In the genomic region with DNA sequence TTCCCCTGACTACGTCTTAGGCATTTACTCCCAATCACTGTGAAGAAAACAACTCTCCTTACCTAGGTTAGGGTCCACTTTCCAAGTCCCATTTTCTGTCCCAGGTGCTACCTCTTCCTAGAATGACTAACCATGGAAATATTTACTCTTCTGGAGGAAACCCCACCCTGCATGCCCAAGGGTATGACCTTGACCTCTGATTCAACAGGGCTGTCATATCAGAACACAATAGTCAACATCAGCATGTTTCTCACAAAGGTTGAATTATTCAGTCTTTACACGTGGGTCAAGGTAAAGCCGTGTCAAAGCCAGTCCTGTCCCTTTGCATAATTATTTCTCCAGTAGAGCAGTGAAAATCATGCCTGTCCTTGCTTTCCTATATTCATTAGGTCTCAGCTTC, we compare ENCODE assay signal across 1 cellular context.
TF ChIP-seq lines count a peak whose summit lies in the region.

No MANE protein-coding gene starts in this region.

TF ChIP-seq in HepG2, 621 proteins besides CTCF, POLR2A, EP300 and RAD21 (continued from another document and continues in another):
- TF ChIP-seq, protein P1, sequence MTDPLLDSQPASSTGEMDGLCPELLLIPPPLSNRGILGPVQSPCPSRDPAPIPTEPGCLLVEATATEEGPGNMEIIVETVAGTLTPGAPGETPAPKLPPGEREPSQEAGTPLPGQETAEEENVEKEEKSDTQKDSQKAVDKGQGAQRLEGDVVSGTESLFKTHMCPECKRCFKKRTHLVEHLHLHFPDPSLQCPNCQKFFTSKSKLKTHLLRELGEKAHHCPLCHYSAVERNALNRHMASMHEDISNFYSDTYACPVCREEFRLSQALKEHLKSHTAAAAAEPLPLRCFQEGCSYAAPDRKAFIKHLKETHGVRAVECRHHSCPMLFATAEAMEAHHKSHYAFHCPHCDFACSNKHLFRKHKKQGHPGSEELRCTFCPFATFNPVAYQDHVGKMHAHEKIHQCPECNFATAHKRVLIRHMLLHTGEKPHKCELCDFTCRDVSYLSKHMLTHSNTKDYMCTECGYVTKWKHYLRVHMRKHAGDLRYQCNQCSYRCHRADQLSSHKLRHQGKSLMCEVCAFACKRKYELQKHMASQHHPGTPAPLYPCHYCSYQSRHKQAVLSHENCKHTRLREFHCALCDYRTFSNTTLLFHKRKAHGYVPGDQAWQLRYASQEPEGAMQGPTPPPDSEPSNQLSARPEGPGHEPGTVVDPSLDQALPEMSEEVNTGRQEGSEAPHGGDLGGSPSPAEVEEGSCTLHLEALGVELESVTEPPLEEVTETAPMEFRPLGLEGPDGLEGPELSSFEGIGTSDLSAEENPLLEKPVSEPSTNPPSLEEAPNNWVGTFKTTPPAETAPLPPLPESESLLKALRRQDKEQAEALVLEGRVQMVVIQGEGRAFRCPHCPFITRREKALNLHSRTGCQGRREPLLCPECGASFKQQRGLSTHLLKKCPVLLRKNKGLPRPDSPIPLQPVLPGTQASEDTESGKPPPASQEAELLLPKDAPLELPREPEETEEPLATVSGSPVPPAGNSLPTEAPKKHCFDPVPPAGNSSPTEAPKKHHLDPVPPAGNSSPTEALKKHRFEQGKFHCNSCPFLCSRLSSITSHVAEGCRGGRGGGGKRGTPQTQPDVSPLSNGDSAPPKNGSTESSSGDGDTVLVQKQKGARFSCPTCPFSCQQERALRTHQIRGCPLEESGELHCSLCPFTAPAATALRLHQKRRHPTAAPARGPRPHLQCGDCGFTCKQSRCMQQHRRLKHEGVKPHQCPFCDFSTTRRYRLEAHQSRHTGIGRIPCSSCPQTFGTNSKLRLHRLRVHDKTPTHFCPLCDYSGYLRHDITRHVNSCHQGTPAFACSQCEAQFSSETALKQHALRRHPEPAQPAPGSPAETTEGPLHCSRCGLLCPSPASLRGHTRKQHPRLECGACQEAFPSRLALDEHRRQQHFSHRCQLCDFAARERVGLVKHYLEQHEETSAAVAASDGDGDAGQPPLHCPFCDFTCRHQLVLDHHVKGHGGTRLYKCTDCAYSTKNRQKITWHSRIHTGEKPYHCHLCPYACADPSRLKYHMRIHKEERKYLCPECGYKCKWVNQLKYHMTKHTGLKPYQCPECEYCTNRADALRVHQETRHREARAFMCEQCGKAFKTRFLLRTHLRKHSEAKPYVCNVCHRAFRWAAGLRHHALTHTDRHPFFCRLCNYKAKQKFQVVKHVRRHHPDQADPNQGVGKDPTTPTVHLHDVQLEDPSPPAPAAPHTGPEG (CRISPR knock-in tag; IDR thresholded peaks at IDR 0.05), result no peak
- TF ChIP-seq ZNF460 (CRISPR knock-in tag; IDR thresholded peaks at IDR 0.05; ENCODE audit: borderline replicate concordance) (no peak), CBX5 (CRISPR knock-in tag; IDR thresholded peaks at IDR 0.05; ENCODE audit: borderline replicate concordance) (no peak), KDM5B (CRISPR knock-in tag; IDR thresholded peaks at IDR 0.05; ENCODE audit: borderline replicate concordance) (no peak), HOXA5 (CRISPR knock-in tag; IDR thresholded peaks at IDR 0.05) (no peak), MTF2 (CRISPR knock-in tag; IDR thresholded peaks at IDR 0.05; ENCODE audit: borderline replicate concordance) (no peak), LCORL (IDR thresholded peaks at IDR 0.05) (no peak), LCORL (CRISPR knock-in tag; IDR thresholded peaks at IDR 0.05) (no peak), ATF7 (IDR thresholded peaks at IDR 0.05) (no peak), ATF7 (CRISPR knock-in tag; IDR thresholded peaks at IDR 0.05) (no peak), ZNF207 (IDR thresholded peaks at IDR 0.05; ENCODE audit: borderline replicate concordance) (no peak), GPBP1L1 (CRISPR knock-in tag; IDR thresholded peaks at IDR 0.05) (no peak), ZKSCAN1 (IDR thresholded peaks at IDR 0.05; ENCODE audit: low read length) (no peak), EHMT2 (IDR thresholded peaks at IDR 0.05; ENCODE audit: borderline replicate concordance, low read depth, low read length) (no peak; the same call in 1 of the 2 replicates), ZSCAN9 (CRISPR knock-in tag; IDR thresholded peaks at IDR 0.05; ENCODE audit: borderline replicate concordance) (no peak), PHF21A (CRISPR knock-in tag; IDR thresholded peaks at IDR 0.05) (no peak), GZF1 (CRISPR knock-in tag; IDR thresholded peaks at IDR 0.05) (no peak), ZBTB1 (CRISPR knock-in tag; IDR thresholded peaks at IDR 0.05; ENCODE audit: borderline replicate concordance) (no peak), NR1H2 (CRISPR knock-in tag; IDR thresholded peaks at IDR 0.05; ENCODE audit: borderline replicate concordance, low read depth) (no peak), CERS6 (CRISPR knock-in tag; IDR thresholded peaks at IDR 0.05) (no peak), HNF4G (IDR thresholded peaks at IDR 0.05; ENCODE audit: borderline replicate concordance, low read depth, low read length) (no peak), HNF4G (CRISPR knock-in tag; IDR thresholded peaks at IDR 0.05; ENCODE audit: borderline replicate concordance, low read depth) (no peak), HNRNPLL (IDR thresholded peaks at IDR 0.05; ENCODE audit: low read depth, low read length, poor library complexity, severe bottlenecking) (no peak), FOXC1 (CRISPR knock-in tag; IDR thresholded peaks at IDR 0.05; ENCODE audit: borderline replicate concordance) (no peak), ZNF691 (CRISPR knock-in tag; IDR thresholded peaks at IDR 0.05; ENCODE audit: borderline replicate concordance, low read depth) (no peak), ARNT2 (CRISPR knock-in tag; IDR thresholded peaks at IDR 0.05; ENCODE audit: low read depth) (no peak), RARG (CRISPR knock-in tag; IDR thresholded peaks at IDR 0.05; ENCODE audit: low read depth) (no peak), NFE2L2 (IDR thresholded peaks at IDR 0.05; ENCODE audit: low read length) (no peak), RXRA (CRISPR knock-in tag; IDR thresholded peaks at IDR 0.05) (peak; percentile 80; the same call in 1 of the 2 replicates), ZNF773 (CRISPR knock-in tag; IDR thresholded peaks at IDR 0.05; ENCODE audit: borderline replicate concordance) (no peak), TGIF2 (CRISPR knock-in tag; IDR thresholded peaks at IDR 0.05) (no peak), SAFB2 (CRISPR knock-in tag; IDR thresholded peaks at IDR 0.05; ENCODE audit: borderline replicate concordance, low read depth) (no peak), ZNF33A (CRISPR knock-in tag; IDR thresholded peaks at IDR 0.05; ENCODE audit: borderline replicate concordance) (no peak), ZNF510 (CRISPR knock-in tag; IDR thresholded peaks at IDR 0.05; ENCODE audit: low read depth) (no peak), HHEX (CRISPR knock-in tag; IDR thresholded peaks at IDR 0.05) (0 out of 2 replicates have a peak, but pooled peaks have one; percentile 15), ZBTB3 (CRISPR knock-in tag; IDR thresholded peaks at IDR 0.05; ENCODE audit: borderline replicate concordance, low read depth) (no peak), XBP1 (CRISPR knock-in tag; IDR thresholded peaks at IDR 0.05) (no peak), REXO4 (CRISPR knock-in tag; IDR thresholded peaks at IDR 0.05; ENCODE audit: borderline replicate concordance) (no peak), ZNF501 (CRISPR knock-in tag; IDR thresholded peaks at IDR 0.05) (no peak), MED1 (CRISPR knock-in tag; IDR thresholded peaks at IDR 0.05) (peak; percentile 42; the same call in 1 of the 2 replicates), ZNF747 (CRISPR knock-in tag; IDR thresholded peaks at IDR 0.05; ENCODE audit: borderline replicate concordance) (no peak), MBD4 (IDR thresholded peaks at IDR 0.05; ENCODE audit: borderline replicate concordance, low read length) (no peak), RORA (CRISPR knock-in tag; IDR thresholded peaks at IDR 0.05) (no peak), NFYC (CRISPR knock-in tag; IDR thresholded peaks at IDR 0.05) (no peak), NR2F6 (IDR thresholded peaks at IDR 0.05) (peak; percentile 97), NR2F6 (CRISPR knock-in tag; IDR thresholded peaks at IDR 0.05) (peak; percentile 97), NR2F2 (IDR thresholded peaks at IDR 0.05; ENCODE audit: borderline replicate concordance, low read depth) (peak; percentile 87), ZNF382 (CRISPR knock-in tag; IDR thresholded peaks at IDR 0.05; ENCODE audit: borderline replicate concordance) (no peak), KDM2A (CRISPR knock-in tag; IDR thresholded peaks at IDR 0.05; ENCODE audit: borderline replicate concordance, low read depth) (no peak), GABPA (IDR thresholded peaks at IDR 0.05; ENCODE audit: low read depth, low read length) (no peak), GABPA (CRISPR knock-in tag; IDR thresholded peaks at IDR 0.05; ENCODE audit: low read depth) (peak; percentile 43)
- TF ChIP-seq, protein P2, sequence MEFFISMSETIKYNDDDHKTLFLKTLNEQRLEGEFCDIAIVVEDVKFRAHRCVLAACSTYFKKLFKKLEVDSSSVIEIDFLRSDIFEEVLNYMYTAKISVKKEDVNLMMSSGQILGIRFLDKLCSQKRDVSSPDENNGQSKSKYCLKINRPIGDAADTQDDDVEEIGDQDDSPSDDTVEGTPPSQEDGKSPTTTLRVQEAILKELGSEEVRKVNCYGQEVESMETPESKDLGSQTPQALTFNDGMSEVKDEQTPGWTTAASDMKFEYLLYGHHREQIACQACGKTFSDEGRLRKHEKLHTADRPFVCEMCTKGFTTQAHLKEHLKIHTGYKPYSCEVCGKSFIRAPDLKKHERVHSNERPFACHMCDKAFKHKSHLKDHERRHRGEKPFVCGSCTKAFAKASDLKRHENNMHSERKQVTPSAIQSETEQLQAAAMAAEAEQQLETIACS (CRISPR knock-in tag; IDR thresholded peaks at IDR 0.05), result no peak
- TF ChIP-seq, protein P3, sequence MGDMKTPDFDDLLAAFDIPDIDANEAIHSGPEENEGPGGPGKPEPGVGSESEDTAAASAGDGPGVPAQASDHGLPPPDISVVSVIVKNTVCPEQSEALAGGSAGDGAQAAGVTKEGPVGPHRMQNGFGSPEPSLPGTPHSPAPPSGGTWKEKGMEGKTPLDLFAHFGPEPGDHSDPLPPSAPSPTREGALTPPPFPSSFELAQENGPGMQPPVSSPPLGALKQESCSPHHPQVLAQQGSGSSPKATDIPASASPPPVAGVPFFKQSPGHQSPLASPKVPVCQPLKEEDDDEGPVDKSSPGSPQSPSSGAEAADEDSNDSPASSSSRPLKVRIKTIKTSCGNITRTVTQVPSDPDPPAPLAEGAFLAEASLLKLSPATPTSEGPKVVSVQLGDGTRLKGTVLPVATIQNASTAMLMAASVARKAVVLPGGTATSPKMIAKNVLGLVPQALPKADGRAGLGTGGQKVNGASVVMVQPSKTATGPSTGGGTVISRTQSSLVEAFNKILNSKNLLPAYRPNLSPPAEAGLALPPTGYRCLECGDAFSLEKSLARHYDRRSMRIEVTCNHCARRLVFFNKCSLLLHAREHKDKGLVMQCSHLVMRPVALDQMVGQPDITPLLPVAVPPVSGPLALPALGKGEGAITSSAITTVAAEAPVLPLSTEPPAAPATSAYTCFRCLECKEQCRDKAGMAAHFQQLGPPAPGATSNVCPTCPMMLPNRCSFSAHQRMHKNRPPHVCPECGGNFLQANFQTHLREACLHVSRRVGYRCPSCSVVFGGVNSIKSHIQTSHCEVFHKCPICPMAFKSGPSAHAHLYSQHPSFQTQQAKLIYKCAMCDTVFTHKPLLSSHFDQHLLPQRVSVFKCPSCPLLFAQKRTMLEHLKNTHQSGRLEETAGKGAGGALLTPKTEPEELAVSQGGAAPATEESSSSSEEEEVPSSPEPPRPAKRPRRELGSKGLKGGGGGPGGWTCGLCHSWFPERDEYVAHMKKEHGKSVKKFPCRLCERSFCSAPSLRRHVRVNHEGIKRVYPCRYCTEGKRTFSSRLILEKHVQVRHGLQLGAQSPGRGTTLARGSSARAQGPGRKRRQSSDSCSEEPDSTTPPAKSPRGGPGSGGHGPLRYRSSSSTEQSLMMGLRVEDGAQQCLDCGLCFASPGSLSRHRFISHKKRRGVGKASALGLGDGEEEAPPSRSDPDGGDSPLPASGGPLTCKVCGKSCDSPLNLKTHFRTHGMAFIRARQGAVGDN (CRISPR knock-in tag; IDR thresholded peaks at IDR 0.05), result no peak
- TF ChIP-seq, protein P4, sequence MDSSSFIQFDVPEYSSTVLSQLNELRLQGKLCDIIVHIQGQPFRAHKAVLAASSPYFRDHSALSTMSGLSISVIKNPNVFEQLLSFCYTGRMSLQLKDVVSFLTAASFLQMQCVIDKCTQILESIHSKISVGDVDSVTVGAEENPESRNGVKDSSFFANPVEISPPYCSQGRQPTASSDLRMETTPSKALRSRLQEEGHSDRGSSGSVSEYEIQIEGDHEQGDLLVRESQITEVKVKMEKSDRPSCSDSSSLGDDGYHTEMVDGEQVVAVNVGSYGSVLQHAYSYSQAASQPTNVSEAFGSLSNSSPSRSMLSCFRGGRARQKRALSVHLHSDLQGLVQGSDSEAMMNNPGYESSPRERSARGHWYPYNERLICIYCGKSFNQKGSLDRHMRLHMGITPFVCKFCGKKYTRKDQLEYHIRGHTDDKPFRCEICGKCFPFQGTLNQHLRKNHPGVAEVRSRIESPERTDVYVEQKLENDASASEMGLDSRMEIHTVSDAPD (CRISPR knock-in tag; IDR thresholded peaks at IDR 0.05), result no peak
- TF ChIP-seq, protein P5, sequence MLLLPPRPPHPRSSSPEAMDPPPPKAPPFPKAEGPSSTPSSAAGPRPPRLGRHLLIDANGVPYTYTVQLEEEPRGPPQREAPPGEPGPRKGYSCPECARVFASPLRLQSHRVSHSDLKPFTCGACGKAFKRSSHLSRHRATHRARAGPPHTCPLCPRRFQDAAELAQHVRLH (CRISPR knock-in tag; IDR thresholded peaks at IDR 0.05; ENCODE audit: borderline replicate concordance, low read depth), result no peak
